Comparison of ENCODE assay signal across 20 cellular contexts in genomic region chr2:240620149-240620731, GRCh38. TPM values are rescaled to one million over a fixed set of nuclear protein-coding genes. Genes with fewer than 3 reads are reported as not detected.
DNase-seq lines count a peak whose midpoint lies in the region; ATAC-seq and TF ChIP-seq lines count a peak whose summit lies in the region.
"Had no signal": no experiment of that assay in that cellular context is flagged by ENCODE, and none has a peak within 500 bp of the region (broad histone marks: within the 10 kb centered on the region; RNA-seq: fewer than 3 reads in every experiment).

No MANE protein-coding gene starts in this region.

- in situ Hi-C loops in HAP-1 (cut with MboI; ENCODE audit: low sequenced_read_pairs), result no loop called here

- CTCF ChIA-PET in activated CD8-positive, alpha-beta memory T cell treated with anti-CD3 and anti-CD28 coated beads, Interleukin-2, amount 10 ng/mL, durations not matched to agents 7 days and 5 days (lab: Charles Lee), result interaction anchor here (0.6 to 7.6 kb wide), 4 partner anchors 7 to 54 kb away, joined by 3 to 62 read pairs (median 16); partner anchors contain the start of gene CAPN10
- CTCF ChIA-PET in CD8-positive, alpha-beta T cell (lab: Charles Lee), result interaction anchor here (1.2 to 4.4 kb wide), 4 partner anchors 10 to 54 kb away, joined by 3 to 27 read pairs (median 7); partner anchors contain the start of gene CAPN10

- peaks cover 73% of the 10 kb centered on the region for H3K4me1 Mint-ChIP-seq in activated CD8-positive, alpha-beta memory T cell treated with anti-CD3 and anti-CD28 coated beads, Interleukin-2, amount 10 ng/mL, durations not matched to agents 7 days and 5 days
- peaks cover 44% of the 10 kb centered on the region for H3K4me1 Mint-ChIP-seq in CD8-positive, alpha-beta T cell (ENCODE audit: low read depth)
- H3K4me1 Mint-ChIP-seq in dendritic cell treated with granulocyte-macrophage colony-stimulating factor and Interleukin-4, amounts not matched to agents 40 ng/mL and 50 ng/mL, for 4 days (ENCODE audit: low read depth), result peaks cover 65% of the 10 kb centered on the region
- H3K4me1 Mint-ChIP-seq in natural killer cell treated with Interleukin-12 subunit alpha and Interleukin-12 subunit beta and Interleukin-15 and Interleukin-18, amount 100 ng/mL, for 72 hours (ENCODE audit: low read depth in 2 of 2), result peaks cover 44 to 61% of the 10 kb centered on the region in 2 donors

- POLR2A ChIA-PET in CD8-positive, alpha-beta T cell (lab: Charles Lee), result interaction anchor here (3.3 kb wide), 1 partner anchor 34 kb away, joined by 26 read pairs; the partner anchor contains the start of gene CAPN10

- no peaks in the 10 kb centered on the region for H3K27me3 Mint-ChIP-seq in activated CD8-positive, alpha-beta memory T cell treated with anti-CD3 and anti-CD28 coated beads, Interleukin-2, amount 10 ng/mL, durations not matched to agents 7 days and 5 days
- no peaks in the 10 kb centered on the region for H3K27me3 Mint-ChIP-seq in CD8-positive, alpha-beta T cell (ENCODE audit: low read depth)
- H3K27me3 Mint-ChIP-seq in dendritic cell treated with granulocyte-macrophage colony-stimulating factor and Interleukin-4, amounts not matched to agents 40 ng/mL and 50 ng/mL, for 4 days, result no peaks in the 10 kb centered on the region
- H3K27me3 Mint-ChIP-seq in natural killer cell treated with Interleukin-12 subunit alpha and Interleukin-12 subunit beta and Interleukin-15 and Interleukin-18, amount 100 ng/mL, for 72 hours, result no peaks in the 10 kb centered on the region
- H3K27me3 Mint-ChIP-seq: activated naive CD8-positive, alpha-beta T cell; brain had no signal

- H3K36me3 ChIP-seq in CD8-positive, alpha-beta T cell (ENCODE audit: insufficient read depth, low read length), result no peaks in the 10 kb centered on the region
- no peaks in the 10 kb centered on the region for H3K36me3 ChIP-seq in HAP-1 (replicated peaks)
- H3K36me3 ChIP-seq: gastrocnemius medialis, SJCRH30 had no signal

- H3K27me3 ChIP-seq in CD8-positive, alpha-beta T cell (ENCODE audit: insufficient read depth, low read length), result no peaks in the 10 kb centered on the region
- H3K27me3 ChIP-seq in HAP-1 (ENCODE audit: low read depth), result no peaks in the 10 kb centered on the region
- H3K27me3 ChIP-seq: gastrocnemius medialis, tibial nerve had no signal

- peaks cover 51% of the 10 kb centered on the region for H3K4me1 ChIP-seq in CD8-positive, alpha-beta T cell (ENCODE audit: insufficient read depth, low read length)
- no peaks in the 10 kb centered on the region for H3K4me1 ChIP-seq in HAP-1
- H3K4me1 ChIP-seq: gastrocnemius medialis, parathyroid adenoma had no signal

- H3K4me3 ChIP-seq in CD8-positive, alpha-beta T cell (ENCODE audit: low read depth, low read length), result no peak overlapping the region
- no peak overlapping the region for H3K4me3 ChIP-seq in HAP-1
- H3K4me3 ChIP-seq: gastrocnemius medialis, SJCRH30, tibial nerve had no signal

- intact Hi-C loops in CD8-positive, alpha-beta T cell (cut with DNase I, micrococcal nuclease), result loop anchor here in 1 of 2 experiments (2.0 to 5.0 kb wide), 2 partner anchors 33 to 53 kb away; partner anchors contain the start of genes CAPN10 and RNPEPL1
- intact Hi-C loops in dendritic cell treated with granulocyte-macrophage colony-stimulating factor and Interleukin-4, amounts not matched to agents 40 ng/mL and 50 ng/mL, for 4 days (cut with micrococcal nuclease), result no loop called here

- ATAC-seq in activated CD8-positive, alpha-beta memory T cell treated with anti-CD3 and anti-CD28 coated beads, Interleukin-2, amount 10 ng/mL, durations not matched to agents 7 days and 5 days, result no peak
- ATAC-seq in CD8-positive, alpha-beta T cell, result no peak
- ATAC-seq in natural killer cell treated with Interleukin-12 subunit alpha and Interleukin-12 subunit beta and Interleukin-15 and Interleukin-18, amount 100 ng/mL, for 72 hours, result no peak
- ATAC-seq in GM18498 (IDR thresholded peaks at IDR 0.05; ENCODE audit: unreplicated experiment), result no peak
- ATAC-seq: gastrocnemius medialis had no signal

- TF ChIP-seq CTCF in CD8-positive, alpha-beta T cell (IDR thresholded peaks at IDR 0.05), result no peak

- H3K9me3 ChIP-seq in CD8-positive, alpha-beta T cell (ENCODE audit: low read length), result no peaks in the 10 kb centered on the region
- H3K9me3 ChIP-seq in HAP-1, result no peaks in the 10 kb centered on the region
- H3K9me3 ChIP-seq: gastrocnemius medialis, SJCRH30, tibial nerve had no signal

- H3K4me3 Mint-ChIP-seq in activated CD8-positive, alpha-beta memory T cell treated with anti-CD3 and anti-CD28 coated beads, Interleukin-2, amount 10 ng/mL, durations not matched to agents 7 days and 5 days, result no peak overlapping the region
- no peak overlapping the region for H3K4me3 Mint-ChIP-seq in CD8-positive, alpha-beta T cell
- H3K4me3 Mint-ChIP-seq in dendritic cell treated with granulocyte-macrophage colony-stimulating factor and Interleukin-4, amounts not matched to agents 40 ng/mL and 50 ng/mL, for 4 days, result peak overlapping the region; percentile 77
- H3K4me3 Mint-ChIP-seq in natural killer cell treated with Interleukin-12 subunit alpha and Interleukin-12 subunit beta and Interleukin-15 and Interleukin-18, amount 100 ng/mL, for 72 hours, result peak overlapping the region; percentile 80
- H3K4me3 Mint-ChIP-seq: brain had no signal

- H3K9me3 Mint-ChIP-seq in activated CD8-positive, alpha-beta memory T cell treated with anti-CD3 and anti-CD28 coated beads, Interleukin-2, amount 10 ng/mL, durations not matched to agents 7 days and 5 days (ENCODE audit: low read depth), result peaks cover 5% of the 10 kb centered on the region
- peaks cover 4% of the 10 kb centered on the region for H3K9me3 Mint-ChIP-seq in CD8-positive, alpha-beta T cell
- H3K9me3 Mint-ChIP-seq in dendritic cell treated with granulocyte-macrophage colony-stimulating factor and Interleukin-4, amounts not matched to agents 40 ng/mL and 50 ng/mL, for 4 days, result no peaks in the 10 kb centered on the region
- H3K9me3 Mint-ChIP-seq in natural killer cell treated with Interleukin-12 subunit alpha and Interleukin-12 subunit beta and Interleukin-15 and Interleukin-18, amount 100 ng/mL, for 72 hours, result peaks cover 3% of the 10 kb centered on the region

- no peak overlapping the region for H3K27ac Mint-ChIP-seq in activated CD8-positive, alpha-beta memory T cell treated with anti-CD3 and anti-CD28 coated beads, Interleukin-2, amount 10 ng/mL, durations not matched to agents 7 days and 5 days
- H3K27ac Mint-ChIP-seq in CD8-positive, alpha-beta T cell, result peak overlapping the region; percentile 96
- H3K27ac Mint-ChIP-seq in dendritic cell treated with granulocyte-macrophage colony-stimulating factor and Interleukin-4, amounts not matched to agents 40 ng/mL and 50 ng/mL, for 4 days, result peak overlapping the region; percentile 96
- H3K27ac Mint-ChIP-seq in natural killer cell treated with Interleukin-12 subunit alpha and Interleukin-12 subunit beta and Interleukin-15 and Interleukin-18, amount 100 ng/mL, for 72 hours, result peak overlapping the region; percentile 95 to 99
- H3K27ac Mint-ChIP-seq: brain had no signal

- H3K27ac ChIP-seq in CD8-positive, alpha-beta T cell (ENCODE audit: low read depth, low read length), result no peak overlapping the region
- H3K27ac ChIP-seq: C4-2B, gastrocnemius medialis, parathyroid adenoma, SJCRH30, tibial nerve had no signal

- peak; percentile 16 for DNase-seq in activated CD8-positive, alpha-beta memory T cell treated with anti-CD3 and anti-CD28 coated beads, Interleukin-2, amount 50 U/mL, for 4 hours
- no peak for DNase-seq in activated CD8-positive, alpha-beta memory T cell treated with anti-CD3 and anti-CD28 coated beads, Interleukin-2, amount 10 ng/mL, durations not matched to agents 7 days and 5 days
- DNase-seq in CD8-positive, alpha-beta T cell, result peak in 1 of 7 experiments; percentile 3
- peak; percentile 54 for DNase-seq in natural killer cell treated with Interleukin-12 subunit alpha and Interleukin-12 subunit beta and Interleukin-15 and Interleukin-18, amount 100 ng/mL, for 72 hours (ENCODE audit: low spot score)
- DNase-seq in HAP-1 (ENCODE audit: low spot score in 2 of 2) (no peak), D341Med (ENCODE audit: low spot score) (no peak)
- DNase-seq: DMS153, erythroblast, NCI-H1105, NCI-H524 treated with DMSO at 0.1 percent for 48 hours, SJCRH30, T-helper 2 cell had no signal

- H3K36me3 Mint-ChIP-seq in activated CD8-positive, alpha-beta memory T cell treated with anti-CD3 and anti-CD28 coated beads, Interleukin-2, amount 10 ng/mL, durations not matched to agents 7 days and 5 days, result peaks cover 27% of the 10 kb centered on the region
- H3K36me3 Mint-ChIP-seq in CD8-positive, alpha-beta T cell, result peaks cover 14% of the 10 kb centered on the region
- H3K36me3 Mint-ChIP-seq in dendritic cell treated with granulocyte-macrophage colony-stimulating factor and Interleukin-4, amounts not matched to agents 40 ng/mL and 50 ng/mL, for 4 days (ENCODE audit: low read depth), result peaks cover 2% of the 10 kb centered on the region
- H3K36me3 Mint-ChIP-seq in natural killer cell treated with Interleukin-12 subunit alpha and Interleukin-12 subunit beta and Interleukin-15 and Interleukin-18, amount 100 ng/mL, for 72 hours, result no peaks in the 10 kb centered on the region

RNA-seq across cellular contexts. Expression of gene GPR35, which starts 5.0 kb away (rescaled TPM):
- total RNA-seq in activated CD8-positive, alpha-beta memory T cell treated with anti-CD3 and anti-CD28 coated beads, Interleukin-2, amount 10 ng/mL, durations not matched to agents 7 days and 5 days, result 10 to 100 TPM; 14.4 to 35.4 TPM
- total RNA-seq in CD8-positive, alpha-beta T cell, result 10 to 100 TPM; 17.5 to 18.7 TPM
- 1 to 10 TPM; 5.9 to 7.6 TPM for total RNA-seq in natural killer cell treated with Interleukin-12 subunit alpha and Interleukin-12 subunit beta and Interleukin-15 and Interleukin-18, amount 100 ng/mL, for 72 hours

RNA-seq across cellular contexts. Expression of gene CAPN10, which starts 33.7 kb away (rescaled TPM):
- 10 to 100 TPM; 54.0 to 75.8 TPM for total RNA-seq in activated CD8-positive, alpha-beta memory T cell treated with anti-CD3 and anti-CD28 coated beads, Interleukin-2, amount 10 ng/mL, durations not matched to agents 7 days and 5 days
- 10 to 100 TPM; 65.9 to 68.9 TPM for total RNA-seq in CD8-positive, alpha-beta T cell
- total RNA-seq in natural killer cell treated with Interleukin-12 subunit alpha and Interleukin-12 subunit beta and Interleukin-15 and Interleukin-18, amount 100 ng/mL, for 72 hours, result 10 to 100 TPM; 50.4 to 73.9 TPM

RNA-seq across cellular contexts. Expression of gene RNPEPL1, which starts 52.0 kb away (rescaled TPM):
- total RNA-seq in activated CD8-positive, alpha-beta memory T cell treated with anti-CD3 and anti-CD28 coated beads, Interleukin-2, amount 10 ng/mL, durations not matched to agents 7 days and 5 days, result 100 to 1,000 TPM; 101 to 152 TPM
- total RNA-seq in CD8-positive, alpha-beta T cell, result 10 to 100 TPM; 73.3 to 75.0 TPM
- total RNA-seq in natural killer cell treated with Interleukin-12 subunit alpha and Interleukin-12 subunit beta and Interleukin-15 and Interleukin-18, amount 100 ng/mL, for 72 hours, result 10 to 100 TPM; 60.9 to 67.6 TPM

Comparison
In these comparisons a context has a peak if more than half of its experiments do, and no peak if none do; other contexts are left out.
1. DNase-seq: peak in activated CD8-positive, alpha-beta memory T cell treated with anti-CD3 and anti-CD28 coated beads, Interleukin-2, amount 50 U/mL, for 4 hours (single experiment) and natural killer cell treated with Interleukin-12 subunit alpha and Interleukin-12 subunit beta and Interleukin-15 and Interleukin-18, amount 100 ng/mL, for 72 hours (single experiment); none in activated CD8-positive, alpha-beta memory T cell treated with anti-CD3 and anti-CD28 coated beads, Interleukin-2, amount 10 ng/mL, durations not matched to agents 7 days and 5 days (single experiment), HAP-1 (0 of 2) and D341Med (single experiment).
2. H3K4me3 Mint-ChIP-seq: peak in dendritic cell treated with granulocyte-macrophage colony-stimulating factor and Interleukin-4, amounts not matched to agents 40 ng/mL and 50 ng/mL, for 4 days (single experiment) and natural killer cell treated with Interleukin-12 subunit alpha and Interleukin-12 subunit beta and Interleukin-15 and Interleukin-18, amount 100 ng/mL, for 72 hours (single experiment); none in activated CD8-positive, alpha-beta memory T cell treated with anti-CD3 and anti-CD28 coated beads, Interleukin-2, amount 10 ng/mL, durations not matched to agents 7 days and 5 days (single experiment) and CD8-positive, alpha-beta T cell (single experiment).